ENCODE assay signal across 1 cellular context in the genomic region with DNA sequence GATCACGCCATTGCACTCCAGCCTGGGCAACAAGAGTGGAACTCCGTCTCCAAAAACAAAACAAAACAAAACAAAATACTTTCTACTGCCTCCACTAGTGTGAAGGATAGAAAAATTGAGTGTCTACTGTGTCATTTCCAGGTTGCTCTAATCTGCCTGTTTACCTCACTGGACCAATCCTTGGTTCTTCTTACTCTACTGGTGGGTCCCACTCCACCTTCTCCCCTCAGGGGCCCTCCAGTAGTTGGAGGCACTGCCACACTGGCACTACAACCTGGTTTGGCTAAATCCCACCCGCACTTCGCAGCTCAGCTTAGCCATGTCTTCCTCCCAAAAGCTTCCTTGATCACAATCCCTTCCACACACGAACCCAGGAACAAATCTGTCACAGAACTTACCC.
TF ChIP-seq lines count a peak whose summit lies in the region.

No MANE protein-coding gene starts in this region.

TF ChIP-seq in GM12878, 131 proteins besides CTCF, POLR2A, EP300 and RAD21:
- TF ChIP-seq KLF5 (IDR thresholded peaks at IDR 0.05; ENCODE audit: partially characterized antibody) (no peak), RFX5 (IDR thresholded peaks at IDR 0.05; ENCODE audit: low read depth, low read length) (no peak), WRNIP1 (IDR thresholded peaks at IDR 0.05; ENCODE audit: borderline replicate concordance, low read depth, low read length) (no peak), NBN (IDR thresholded peaks at IDR 0.05) (no peak), EGR1 (IDR thresholded peaks at IDR 0.05; ENCODE audit: borderline replicate concordance in 1 of 2, low read depth in 2 of 2, low read length in 2 of 2) (no peak), NR2C1 (IDR thresholded peaks at IDR 0.05) (no peak), RELA (IDR thresholded peaks at IDR 0.05; ENCODE audit: borderline replicate concordance, partially characterized antibody) (no peak)
- TF ChIP-seq, protein P1, sequence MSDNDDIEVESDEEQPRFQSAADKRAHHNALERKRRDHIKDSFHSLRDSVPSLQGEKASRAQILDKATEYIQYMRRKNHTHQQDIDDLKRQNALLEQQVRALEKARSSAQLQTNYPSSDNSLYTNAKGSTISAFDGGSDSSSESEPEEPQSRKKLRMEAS (IDR thresholded peaks at IDR 0.05; ENCODE audit: low read depth, low read length), result no peak
- TF ChIP-seq, protein P2, sequence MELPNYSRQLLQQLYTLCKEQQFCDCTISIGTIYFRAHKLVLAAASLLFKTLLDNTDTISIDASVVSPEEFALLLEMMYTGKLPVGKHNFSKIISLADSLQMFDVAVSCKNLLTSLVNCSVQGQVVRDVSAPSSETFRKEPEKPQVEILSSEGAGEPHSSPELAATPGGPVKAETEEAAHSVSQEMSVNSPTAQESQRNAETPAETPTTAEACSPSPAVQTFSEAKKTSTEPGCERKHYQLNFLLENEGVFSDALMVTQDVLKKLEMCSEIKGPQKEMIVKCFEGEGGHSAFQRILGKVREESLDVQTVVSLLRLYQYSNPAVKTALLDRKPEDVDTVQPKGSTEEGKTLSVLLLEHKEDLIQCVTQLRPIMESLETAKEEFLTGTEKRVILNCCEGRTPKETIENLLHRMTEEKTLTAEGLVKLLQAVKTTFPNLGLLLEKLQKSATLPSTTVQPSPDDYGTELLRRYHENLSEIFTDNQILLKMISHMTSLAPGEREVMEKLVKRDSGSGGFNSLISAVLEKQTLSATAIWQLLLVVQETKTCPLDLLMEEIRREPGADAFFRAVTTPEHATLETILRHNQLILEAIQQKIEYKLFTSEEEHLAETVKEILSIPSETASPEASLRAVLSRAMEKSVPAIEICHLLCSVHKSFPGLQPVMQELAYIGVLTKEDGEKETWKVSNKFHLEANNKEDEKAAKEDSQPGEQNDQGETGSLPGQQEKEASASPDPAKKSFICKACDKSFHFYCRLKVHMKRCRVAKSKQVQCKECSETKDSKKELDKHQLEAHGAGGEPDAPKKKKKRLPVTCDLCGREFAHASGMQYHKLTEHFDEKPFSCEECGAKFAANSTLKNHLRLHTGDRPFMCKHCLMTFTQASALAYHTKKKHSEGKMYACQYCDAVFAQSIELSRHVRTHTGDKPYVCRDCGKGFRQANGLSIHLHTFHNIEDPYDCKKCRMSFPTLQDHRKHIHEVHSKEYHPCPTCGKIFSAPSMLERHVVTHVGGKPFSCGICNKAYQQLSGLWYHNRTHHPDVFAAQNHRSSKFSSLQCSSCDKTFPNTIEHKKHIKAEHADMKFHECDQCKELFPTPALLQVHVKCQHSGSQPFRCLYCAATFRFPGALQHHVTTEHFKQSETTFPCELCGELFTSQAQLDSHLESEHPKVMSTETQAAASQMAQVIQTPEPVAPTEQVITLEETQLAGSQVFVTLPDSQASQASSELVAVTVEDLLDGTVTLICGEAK (IDR thresholded peaks at IDR 0.05; ENCODE audit: borderline replicate concordance), result no peak
TF ChIP-seq in GM12878: peak in this region for 0.
